8 cellular contexts compared by ENCODE assay signal in the genomic region with DNA sequence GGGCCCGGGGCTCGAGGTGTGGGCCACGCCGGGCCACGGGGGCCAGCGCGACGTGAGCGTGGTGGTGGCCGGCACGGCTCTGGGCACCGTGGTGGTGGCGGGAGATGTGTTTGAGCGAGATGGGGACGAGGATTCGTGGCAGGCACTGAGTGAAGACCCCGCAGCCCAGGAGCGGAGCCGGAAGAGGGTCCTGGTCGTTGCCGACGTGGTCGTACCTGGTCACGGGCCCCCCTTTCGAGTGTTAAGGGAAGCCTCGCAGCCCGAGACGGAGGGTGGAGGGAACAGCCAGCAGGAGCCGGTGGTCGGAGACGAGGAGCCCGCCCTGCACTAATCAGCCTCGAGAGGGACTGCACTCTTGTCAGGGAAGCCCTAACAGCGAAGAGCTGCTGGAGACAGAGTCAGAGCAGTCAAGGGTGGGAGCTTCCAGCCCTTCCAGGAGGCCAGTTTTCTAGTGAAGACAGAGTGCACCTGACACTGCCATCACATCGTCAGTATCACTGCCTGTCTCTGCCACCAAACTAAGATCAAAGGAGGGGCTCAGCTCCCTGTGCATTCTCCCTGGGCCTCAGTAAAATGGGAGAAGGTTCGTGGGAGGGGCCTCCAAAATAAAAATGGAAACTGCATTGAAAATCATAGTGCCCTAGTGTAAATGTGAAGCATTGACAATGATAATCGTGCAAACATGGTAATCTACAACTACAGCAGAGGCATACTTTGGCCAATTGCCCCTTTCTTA.
A peak's percentile ranks its signal among the peaks of the same experiment; 100 is the strongest.
DNase-seq lines count a peak whose midpoint lies in the region; ATAC-seq lines count a peak whose summit lies in the region.

No MANE protein-coding gene starts in this region.

- ATAC-seq in GM19397 (IDR thresholded peaks at IDR 0.05; ENCODE audit: unreplicated experiment): no peak

- no peak overlapping the region for H3K27ac ChIP-seq in iPS-20b (ENCODE audit: low read length)

- H3K4me3 ChIP-seq in adipocyte (ENCODE audit: low read length): peak overlapping the region; percentile 98
- peak overlapping the region; percentile 92 for H3K4me3 ChIP-seq in iPS-20b (ENCODE audit: low read length)

- H3K9me3 ChIP-seq in adipocyte (ENCODE audit: control insufficient read depth, low read length) (no peaks in the 10 kb centered on the region), iPS-20b (ENCODE audit: insufficient read depth, low read depth, low read length) (no peaks in the 10 kb centered on the region)

- H3K4me1 ChIP-seq in adipocyte (ENCODE audit: control insufficient read depth, insufficient read depth, low read length) (peaks cover 18% of the 10 kb centered on the region), iPS-20b (ENCODE audit: insufficient read depth, low read length) (peaks cover 3% of the 10 kb centered on the region; the same call in 1 of the 2 replicates)

- H3K9ac ChIP-seq in adipocyte (ENCODE audit: low read length) (peak overlapping the region; percentile 98), iPS-20b (ENCODE audit: low read depth, low read length) (peak overlapping the region; percentile 88; the same call in 1 of the 2 replicates)

- H3K36me3 ChIP-seq in adipocyte (ENCODE audit: control insufficient read depth, insufficient read depth, low read length, severe bottlenecking) (peaks cover 4% of the 10 kb centered on the region), iPS-20b (ENCODE audit: insufficient read depth, low read depth, low read length) (0 out of 2 replicates have a peak, but pooled peaks cover 6% of the 10 kb centered on the region)

- DNase-seq in NCI-H526 (lab: John Stamatoyannopoulos, UW): peak; percentile 42 to 64
- DNase-seq in NCI-H526 treated with DMSO at 0.1 percent for 48 hours (lab: John Stamatoyannopoulos, UW): no peak
- peak; percentile 41 for DNase-seq in NCI-H2171 treated with DMSO at 0.1 percent for 48 hours (lab: John Stamatoyannopoulos, UW)
- peak; percentile 24 for DNase-seq in adipocyte (ENCODE audit: low read depth)
- DNase-seq in stimulated activated CD4-positive, alpha-beta T cell treated with anti-CD3 and anti-CD28 coated beads, Interleukin-4, amount 100 ng/mL, for 24 hours: peak; percentile 17
- no peak for DNase-seq in LoVo (ENCODE audit: low spot score)

- no peaks in the 10 kb centered on the region for H3K27me3 ChIP-seq in adipocyte (replicated peaks; ENCODE audit: control insufficient read depth, insufficient read depth, low read length)
- H3K27me3 ChIP-seq in iPS-20b (ENCODE audit: insufficient read depth, low read length): peaks cover 28% of the 10 kb centered on the region

Comparison
In these comparisons a context has a peak if more than half of its experiments do, and no peak if none do; other contexts are left out.
1. DNase-seq: peak in NCI-H526 (2 of 2), NCI-H2171 treated with DMSO at 0.1 percent for 48 hours (single experiment), adipocyte (single experiment) and stimulated activated CD4-positive, alpha-beta T cell treated with anti-CD3 and anti-CD28 coated beads, Interleukin-4, amount 100 ng/mL, for 24 hours (single experiment); none in NCI-H526 treated with DMSO at 0.1 percent for 48 hours (single experiment) and LoVo (single experiment).